Comparison of ENCODE assay signal across 23 cellular contexts in genomic region chr17:70881093-70881492, GRCh38.
DNase-seq lines count a peak whose midpoint lies in the region; ATAC-seq, FAIRE-seq and TF ChIP-seq lines count a peak whose summit lies in the region.
"Had no signal": no experiment of that assay in that cellular context is flagged by ENCODE, and none has a peak within 500 bp of the region (broad histone marks: within the 10 kb centered on the region; RNA-seq: fewer than 3 reads in every experiment).

No MANE protein-coding gene starts in this region.

- no peaks in the 10 kb centered on the region for H3K79me2 ChIP-seq in HepG2 (ENCODE audit: insufficient read depth, low read length)
- no peaks in the 10 kb centered on the region for H3K79me2 ChIP-seq in GM23338 (replicated peaks; ENCODE audit: insufficient read depth)
- no peaks in the 10 kb centered on the region for H3K79me2 ChIP-seq in smooth muscle cell (ENCODE audit: low read depth)

- H3F3A ChIP-seq in GM23338 (replicated peaks; ENCODE audit: low read depth) (no peaks in the 10 kb centered on the region), smooth muscle cell (ENCODE audit: low read depth) (peaks cover 4% of the 10 kb centered on the region)

- peaks cover 5% of the 10 kb centered on the region; the same call in 1 of the 3 replicates for H3K36me3 Mint-ChIP-seq in GM23338 (ENCODE audit: low read depth)
- H3K36me3 Mint-ChIP-seq: CD8-positive, alpha-beta T cell had no signal

- intact Hi-C loops in HepG2 (cut with micrococcal nuclease; ENCODE audit: unreplicated experiment): no loop called here
- intact Hi-C loops in right lobe of liver (cut with DNase I): no loop called here

- TF ChIP-seq POLR2A in HepG2 (IDR thresholded peaks at IDR 0.05; ENCODE audit: insufficient read depth in 1 of 2, low read depth in 2 of 2, low read length in 2 of 2) (no peak), right lobe of liver (IDR thresholded peaks at IDR 0.05) (no peak)

- H3K4me2 ChIP-seq in HepG2 (ENCODE audit: low read depth, low read length) (no peak overlapping the region), GM23338 (no peak overlapping the region), smooth muscle cell (no peak overlapping the region)
- H3K4me2 ChIP-seq: BLaER1 treated with 17β-estradiol and CSF1 and Interleukin-3, amounts not matched to agents 10 nM and 100 nM had no signal

- peaks cover 2% of the 10 kb centered on the region; the same call in 2 of the 3 replicates for H3K9me3 Mint-ChIP-seq in GM23338
- H3K9me3 Mint-ChIP-seq: CD8-positive, alpha-beta T cell had no signal

- FAIRE-seq in HepG2 (lab: Jason Lieb, UNC): no peak
- FAIRE-seq: A204.1, G401.6, GM12891, GM18507 had no signal

- BruUV-seq in HepG2 (replicated peaks; lab: Mats Ljungman, UMichigan): no TSS peak

- H3K27me3 Mint-ChIP-seq in GM23338 (ENCODE audit: insufficient read depth, low read depth, poor library complexity): peaks cover 6% of the 10 kb centered on the region
- H3K27me3 Mint-ChIP-seq: B cell; CD4-positive, alpha-beta T cell had no signal

- no peak overlapping the region for H3K27ac Mint-ChIP-seq in GM23338
- H3K27ac Mint-ChIP-seq: B cell; CD4-positive, alpha-beta T cell; CD8-positive, alpha-beta T cell had no signal

- H3K9me2 ChIP-seq in GM23338 (ENCODE audit: insufficient read depth): no peaks in the 10 kb centered on the region

- H2AFZ ChIP-seq in HepG2 (ENCODE audit: low read length) (no peak overlapping the region), GM23338 (0 out of 2 replicates have a peak overlapping the region, but pooled peaks have one; percentile 3), smooth muscle cell (ENCODE audit: low read depth) (peak overlapping the region; percentile 14)

- H3K27me3 ChIP-seq in HepG2 (ENCODE audit: control insufficient read depth in 1 of 2, insufficient read depth in 2 of 2, low read length in 2 of 2) (no peaks in the 10 kb centered on the region), right lobe of liver (no peaks in the 10 kb centered on the region), GM23338 (ENCODE audit: insufficient read depth) (no peaks in the 10 kb centered on the region), smooth muscle cell (ENCODE audit: low read depth) (no peaks in the 10 kb centered on the region)
- H3K27me3 ChIP-seq: BLaER1 treated with 17β-estradiol and CSF1 and Interleukin-3, amounts not matched to agents 10 nM and 100 nM had no signal

- POLR2A ChIA-PET in HepG2 (lab: Yijun Ruan, JAX): no interaction called here

- TF ChIP-seq EP300 in HepG2 (IDR thresholded peaks at IDR 0.05; ENCODE audit: low read depth in 2 of 2, low read length in 2 of 2) (no peak), HepG2 (CRISPR knock-in tag; IDR thresholded peaks at IDR 0.05; ENCODE audit: borderline replicate concordance) (no peak)

- H3K4me3 Mint-ChIP-seq in GM23338: no peak overlapping the region
- H3K4me3 Mint-ChIP-seq: B cell; CD4-positive, alpha-beta T cell; CD8-positive, alpha-beta T cell had no signal

- CTCF ChIA-PET in HepG2 (lab: Yijun Ruan, JAX; ENCODE audit: low intra/inter-chr PET ratio, low total read pairs): no interaction called here

- TF ChIP-seq RAD21 in HepG2 (CRISPR knock-in tag; IDR thresholded peaks at IDR 0.05): no peak

- no peaks in the 10 kb centered on the region for H3K36me3 ChIP-seq in HepG2 (replicated peaks in 1 of 2; ENCODE audit: control insufficient read depth in 1 of 2, insufficient read depth in 2 of 2, low read length in 2 of 2)
- no peaks in the 10 kb centered on the region for H3K36me3 ChIP-seq in right lobe of liver
- no peaks in the 10 kb centered on the region for H3K36me3 ChIP-seq in GM23338 (ENCODE audit: insufficient read depth)
- no peaks in the 10 kb centered on the region for H3K36me3 ChIP-seq in smooth muscle cell (ENCODE audit: low read depth)
- H3K36me3 ChIP-seq: BLaER1 treated with 17β-estradiol and CSF1 and Interleukin-3, amounts not matched to agents 10 nM and 100 nM had no signal

- DNase-seq in HepG2 (ENCODE audit: low spot score) (no peak), right lobe of liver (no peak), D341Med (ENCODE audit: low spot score) (peak; percentile 69), GM23338 (ENCODE audit: low spot score) (no peak), smooth muscle cell (lab: John Stamatoyannopoulos, UW; ENCODE audit: unreplicated experiment) (no peak), NCI-H748 treated with DMSO at 0.1 percent for 48 hours (lab: John Stamatoyannopoulos, UW) (no peak)
- DNase-seq in stimulated activated CD4-positive, alpha-beta T cell treated with anti-CD3 and anti-CD28 coated beads, Interleukin-4, amount 100 ng/mL, for 1 hour: no peak
- DNase-seq: 8988T; AML-193; Caco-2; Calu3; CD4-positive, alpha-beta T cell; CD8-positive, alpha-beta T cell; DMS79 treated with DMSO at 0.1 percent for 48 hours; GF-D8 had no signal

- H3K4me1 ChIP-seq in HepG2 (ENCODE audit: insufficient read depth, low read length) (no peaks in the 10 kb centered on the region), right lobe of liver (no peaks in the 10 kb centered on the region), GM23338 (ENCODE audit: insufficient read depth) (peaks cover 5% of the 10 kb centered on the region; the same call in 1 of the 2 replicates), smooth muscle cell (ENCODE audit: low read depth) (no peaks in the 10 kb centered on the region)
- H3K4me1 ChIP-seq: BLaER1 treated with 17β-estradiol and CSF1 and Interleukin-3, amounts not matched to agents 10 nM and 100 nM; Caco-2 had no signal

- H3K9me3 ChIP-seq in HepG2 (ENCODE audit: low read length) (peaks cover 89% of the 10 kb centered on the region), right lobe of liver (no peaks in the 10 kb centered on the region), smooth muscle cell (replicated peaks; ENCODE audit: low read depth) (no peaks in the 10 kb centered on the region)
- H3K9me3 ChIP-seq: BLaER1 treated with 17β-estradiol and CSF1 and Interleukin-3, amounts not matched to agents 10 nM and 100 nM; Caco-2 had no signal

- WGBS in HepG2 (ENCODE audit: low lambda C conversion rate): 2% methylated on average over 1 of the region's 1 CpG
- WGBS in right lobe of liver (ENCODE audit: insufficient coverage, low coverage, low lambda C conversion rate, missing lambda C conversion rate): 13% methylated on average over 1 of the region's 1 CpG
- 17% methylated on average over 1 of the region's 1 CpG for WGBS in smooth muscle cell (ENCODE audit: low lambda C conversion rate)

- H3K9ac ChIP-seq in HepG2 (ENCODE audit: insufficient read depth, low read depth, low read length): no peak overlapping the region
- H3K9ac ChIP-seq in smooth muscle cell (ENCODE audit: low read depth): no peak overlapping the region
- H3K9ac ChIP-seq: BLaER1 treated with 17β-estradiol and CSF1 and Interleukin-3, amounts not matched to agents 10 nM and 100 nM had no signal

- TF ChIP-seq CTCF in HepG2 (CRISPR knock-in tag; IDR thresholded peaks at IDR 0.05) (no peak), right lobe of liver (IDR thresholded peaks at IDR 0.05) (no peak), GM23338 (conservative IDR thresholded peaks at IDR 0.05; ENCODE audit: low read depth in 2 of 2) (no peak), smooth muscle cell (IDR thresholded peaks at IDR 0.05; ENCODE audit: borderline replicate concordance, insufficient read depth, poor library complexity, severe bottlenecking) (no peak)

- H3K27ac ChIP-seq in HepG2 (ENCODE audit: extremely low read length, insufficient read depth, low read length) (no peak overlapping the region), right lobe of liver (no peak overlapping the region), GM23338 (ENCODE audit: low read depth) (no peak overlapping the region), smooth muscle cell (ENCODE audit: low read depth) (no peak overlapping the region)
- H3K27ac ChIP-seq: BLaER1 treated with 17β-estradiol and CSF1 and Interleukin-3, amounts not matched to agents 10 nM and 100 nM; C4-2B had no signal

- no peak for ATAC-seq in HepG2
- no peak for ATAC-seq in right lobe of liver
- no peak for ATAC-seq in GM23338
- ATAC-seq in HG03565 (IDR thresholded peaks at IDR 0.05; ENCODE audit: unreplicated experiment): no peak
- ATAC-seq: CD8-positive, alpha-beta T cell had no signal

- H3K4me1 Mint-ChIP-seq in GM23338: peaks cover 8% of the 10 kb centered on the region
- H3K4me1 Mint-ChIP-seq: B cell had no signal

- in situ Hi-C loops in HepG2 (cut with HindIII; ENCODE audit: extremely low pct_ligation_motif_present, low pct_unique_long_range_greater_than_20kb): no loop called here

- H4K20me1 ChIP-seq in HepG2 (ENCODE audit: insufficient read depth, low read length) (no peaks in the 10 kb centered on the region), GM23338 (replicated peaks; ENCODE audit: insufficient read depth) (no peaks in the 10 kb centered on the region), smooth muscle cell (ENCODE audit: low read depth) (no peaks in the 10 kb centered on the region)
- H4K20me1 ChIP-seq: BLaER1 treated with 17β-estradiol and CSF1 and Interleukin-3, amounts not matched to agents 10 nM and 100 nM had no signal

- no peak overlapping the region for H3K4me3 ChIP-seq in HepG2 (replicated peaks in 1 of 3; ENCODE audit: insufficient read depth in 1 of 3, low read depth in 2 of 3, low read length in 3 of 3)
- no peak overlapping the region for H3K4me3 ChIP-seq in right lobe of liver
- H3K4me3 ChIP-seq in GM23338: no peak overlapping the region
- no peak overlapping the region for H3K4me3 ChIP-seq in smooth muscle cell
- H3K4me3 ChIP-seq: BLaER1 treated with 17β-estradiol and CSF1 and Interleukin-3, amounts not matched to agents 10 nM and 100 nM had no signal

TF ChIP-seq in HepG2, 621 proteins besides CTCF, POLR2A, EP300 and RAD21 (continues in another document):
- no peak for TF ChIP-seq KAT2B (IDR thresholded peaks at IDR 0.05; ENCODE audit: borderline replicate concordance, low read depth, low read length)
- TF ChIP-seq ZNF598 (CRISPR knock-in tag; IDR thresholded peaks at IDR 0.05; ENCODE audit: borderline replicate concordance): no peak
- TF ChIP-seq MXD4 (CRISPR knock-in tag; IDR thresholded peaks at IDR 0.05): no peak

TF ChIP-seq in GM23338, 12 proteins besides CTCF, POLR2A, EP300 and RAD21 (continues in another document):
- no peak for TF ChIP-seq POLR2AphosphoS5 (IDR thresholded peaks at IDR 0.05; ENCODE audit: low read depth)
- TF ChIP-seq ZNF114 (CRISPR knock-in tag; IDR thresholded peaks at IDR 0.05): no peak
- TF ChIP-seq ZNF331 (CRISPR knock-in tag; IDR thresholded peaks at IDR 0.05; ENCODE audit: low read depth): no peak
- TF ChIP-seq, protein P1, sequence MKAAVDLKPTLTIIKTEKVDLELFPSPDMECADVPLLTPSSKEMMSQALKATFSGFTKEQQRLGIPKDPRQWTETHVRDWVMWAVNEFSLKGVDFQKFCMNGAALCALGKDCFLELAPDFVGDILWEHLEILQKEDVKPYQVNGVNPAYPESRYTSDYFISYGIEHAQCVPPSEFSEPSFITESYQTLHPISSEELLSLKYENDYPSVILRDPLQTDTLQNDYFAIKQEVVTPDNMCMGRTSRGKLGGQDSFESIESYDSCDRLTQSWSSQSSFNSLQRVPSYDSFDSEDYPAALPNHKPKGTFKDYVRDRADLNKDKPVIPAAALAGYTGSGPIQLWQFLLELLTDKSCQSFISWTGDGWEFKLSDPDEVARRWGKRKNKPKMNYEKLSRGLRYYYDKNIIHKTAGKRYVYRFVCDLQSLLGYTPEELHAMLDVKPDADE (IDR thresholded peaks at IDR 0.05): no peak
- no peak for TF ChIP-seq EZH2 (IDR thresholded peaks at IDR 0.05; ENCODE audit: low read depth, unreplicated experiment)
- no peak for TF ChIP-seq NANOG (IDR thresholded peaks at IDR 0.05; ENCODE audit: borderline replicate concordance)
